10 cellular contexts compared by ENCODE assay signal in the genomic region with DNA sequence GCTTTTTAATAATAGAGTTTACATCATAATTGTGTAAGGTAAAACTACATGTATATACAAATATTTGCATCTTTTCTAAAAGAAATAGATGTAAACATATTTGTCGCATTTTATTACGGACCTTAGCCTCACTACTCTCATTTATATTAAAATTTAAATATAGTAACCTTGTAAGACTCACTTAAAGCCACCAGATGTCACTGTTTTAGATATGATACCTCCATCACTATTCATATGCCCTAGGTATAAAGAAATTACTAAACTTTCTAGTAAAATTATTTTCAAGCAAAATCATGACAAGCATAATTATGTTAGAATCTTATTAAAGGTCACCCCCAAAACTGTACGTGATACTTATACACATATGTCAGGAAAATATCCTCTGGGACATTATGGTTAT.
A peak's percentile ranks its signal among the peaks of the same experiment; 100 is the strongest.
DNase-seq lines count a peak whose midpoint lies in the region; ATAC-seq and TF ChIP-seq lines count a peak whose summit lies in the region.
"Had no signal": no experiment of that assay in that cellular context is flagged by ENCODE, and none has a peak within 500 bp of the region (broad histone marks: within the 10 kb centered on the region; RNA-seq: fewer than 3 reads in every experiment).

No MANE protein-coding gene starts in this region.

- H3K27ac Mint-ChIP-seq in WTC11 (no peak overlapping the region), neural progenitor cell (no peak overlapping the region)
- no peak overlapping the region for H3K27ac Mint-ChIP-seq in activated T-cell treated with anti-CD3 and anti-CD28 coated beads, Interleukin-2, amount 50 U/mL, for 72 hours
- H3K27ac Mint-ChIP-seq: activated CD8-positive, alpha-beta T cell treated with anti-CD3 and anti-CD28 coated beads, Interleukin-2, amount 10 ng/mL, durations not matched to agents 7 days and 5 days had no signal

- H3K27me3 ChIP-seq in GM23248 (replicated peaks; ENCODE audit: insufficient read depth) (no peaks in the 10 kb centered on the region), neural progenitor cell (no peaks in the 10 kb centered on the region)
- H3K27me3 ChIP-seq: Peyer's patch had no signal

- H3K36me3 Mint-ChIP-seq in WTC11 (no peaks in the 10 kb centered on the region), neural progenitor cell (no peaks in the 10 kb centered on the region)
- no peaks in the 10 kb centered on the region for H3K36me3 Mint-ChIP-seq in activated T-cell treated with anti-CD3 and anti-CD28 coated beads, Interleukin-2, amount 50 U/mL, for 72 hours (ENCODE audit: insufficient read depth in 2 of 2)

- H3K9me3 Mint-ChIP-seq in WTC11, result no peaks in the 10 kb centered on the region
- no peaks in the 10 kb centered on the region for H3K9me3 Mint-ChIP-seq in neural progenitor cell
- H3K9me3 Mint-ChIP-seq in activated T-cell treated with anti-CD3 and anti-CD28 coated beads, Interleukin-2, amount 50 U/mL, for 72 hours, result peaks cover 13 to 16% of the 10 kb centered on the region in 2 donors

- H3K4me1 Mint-ChIP-seq in WTC11 (peaks cover 6% of the 10 kb centered on the region), neural progenitor cell (no peaks in the 10 kb centered on the region)
- no peaks in the 10 kb centered on the region for H3K4me1 Mint-ChIP-seq in activated T-cell treated with anti-CD3 and anti-CD28 coated beads, Interleukin-2, amount 50 U/mL, for 72 hours (ENCODE audit: low read depth)

- CTCF ChIA-PET in WTC11 (lab: Charles Lee), result interaction anchor here (0.6 to 1.3 kb wide), 11 partner anchors 8 to 872 kb away, joined by 3 to 8 read pairs (median 4); no protein-coding TSS in a partner anchor

- peak; percentile 30 for DNase-seq in GM23248
- DNase-seq in NCI-H2171 (lab: John Stamatoyannopoulos, UW), result peak; percentile 3
- DNase-seq in WTC11 (ENCODE audit: low spot score), result no peak
- DNase-seq in neural progenitor cell (ENCODE audit: low spot score), result peak; percentile 4
- no peak for DNase-seq in stimulated activated CD4-positive, alpha-beta T cell treated with anti-CD3 and anti-CD28 coated beads, Interleukin-15, amount 100 ng/mL, for 24 hours
- DNase-seq in activated T-cell treated with anti-CD3 and anti-CD28 coated beads, Interleukin-2, amount 50 U/mL, for 72 hours, result no peak
- no peak for DNase-seq in G401 (ENCODE audit: low spot score)
- DNase-seq: activated CD8-positive, alpha-beta T cell treated with anti-CD3 and anti-CD28 coated beads, Interleukin-2, amount 10 ng/mL, durations not matched to agents 7 days and 5 days; left colon; Peyer's patch had no signal

- H3K27ac ChIP-seq in GM23248 (no peak overlapping the region), neural progenitor cell (no peak overlapping the region)
- H3K27ac ChIP-seq: Peyer's patch had no signal

- 37 to 47% methylated on average over 3 of the region's 3 CpGs for WGBS in GM23248 (ENCODE audit: low coverage in 1 of 2, low lambda C conversion rate in 2 of 2, missing lambda C conversion rate in 2 of 2), 2 experiments

- POLR2A ChIA-PET in WTC11 (lab: Charles Lee), result no interaction called here

- H2AFZ ChIP-seq in GM23248 (no peak overlapping the region), neural progenitor cell (replicated peaks) (no peak overlapping the region)

- H3K79me2 ChIP-seq in GM23248 (ENCODE audit: insufficient read depth) (no peaks in the 10 kb centered on the region), neural progenitor cell (ENCODE audit: low read depth) (no peaks in the 10 kb centered on the region)

- in situ Hi-C loops in GM23248 (cut with MboI), result no loop called here
- in situ Hi-C loops in G401 (cut with HindIII; ENCODE audit: low sequenced_read_pairs), result no loop called here

- no peak overlapping the region for H3K4me3 Mint-ChIP-seq in WTC11
- H3K4me3 Mint-ChIP-seq in neural progenitor cell, result no peak overlapping the region
- H3K4me3 Mint-ChIP-seq in activated T-cell treated with anti-CD3 and anti-CD28 coated beads, Interleukin-2, amount 50 U/mL, for 72 hours, result no peak overlapping the region
- H3K4me3 Mint-ChIP-seq: activated CD8-positive, alpha-beta T cell treated with anti-CD3 and anti-CD28 coated beads, Interleukin-2, amount 10 ng/mL, durations not matched to agents 7 days and 5 days had no signal

- H3K9ac ChIP-seq in GM23248, result no peak overlapping the region
- no peak overlapping the region for H3K9ac ChIP-seq in neural progenitor cell

- no peaks in the 10 kb centered on the region for H3K27me3 Mint-ChIP-seq in WTC11 (ENCODE audit: low read depth)
- no peaks in the 10 kb centered on the region for H3K27me3 Mint-ChIP-seq in neural progenitor cell (ENCODE audit: insufficient read depth, low read depth)
- no peaks in the 10 kb centered on the region for H3K27me3 Mint-ChIP-seq in activated T-cell treated with anti-CD3 and anti-CD28 coated beads, Interleukin-2, amount 50 U/mL, for 72 hours (ENCODE audit: low read depth)

- no peaks in the 10 kb centered on the region for H3K9me3 ChIP-seq in GM23248 (ENCODE audit: low read depth)
- H3K9me3 ChIP-seq in neural progenitor cell (ENCODE audit: low read depth), result no peaks in the 10 kb centered on the region
- H3K9me3 ChIP-seq: Peyer's patch had no signal

- H3K4me3 ChIP-seq in GM23248 (no peak overlapping the region), neural progenitor cell (no peak overlapping the region)
- H3K4me3 ChIP-seq: Peyer's patch had no signal

- no peaks in the 10 kb centered on the region; the same call in 1 of the 2 replicates for H3K9me2 ChIP-seq in GM23248 (ENCODE audit: insufficient read depth)

- no peaks in the 10 kb centered on the region for H3K36me3 ChIP-seq in GM23248 (ENCODE audit: low read depth)
- H3K36me3 ChIP-seq in neural progenitor cell, result no peaks in the 10 kb centered on the region
- H3K36me3 ChIP-seq: Peyer's patch had no signal

- H3F3A ChIP-seq in GM23248 (ENCODE audit: insufficient read depth), result no peaks in the 10 kb centered on the region
- H3F3A ChIP-seq in neural progenitor cell (ENCODE audit: low read depth), result no peaks in the 10 kb centered on the region

- H4K20me1 ChIP-seq in GM23248 (ENCODE audit: insufficient read depth) (no peaks in the 10 kb centered on the region), neural progenitor cell (ENCODE audit: low read depth) (no peaks in the 10 kb centered on the region)

- ATAC-seq in WTC11, result peak; percentile 46; the same call in 1 of the 2 replicates
- ATAC-seq in activated T-cell treated with anti-CD3 and anti-CD28 coated beads, Interleukin-2, amount 50 U/mL, for 72 hours (replicated peaks in 1 of 2), result no peak
- ATAC-seq: activated CD8-positive, alpha-beta T cell treated with anti-CD3 and anti-CD28 coated beads, Interleukin-2, amount 10 ng/mL, durations not matched to agents 7 days and 5 days; left colon had no signal

- H3K4me2 ChIP-seq in GM23248 (ENCODE audit: unreplicated experiment), result no peak overlapping the region
- no peak overlapping the region for H3K4me2 ChIP-seq in neural progenitor cell

- no peaks in the 10 kb centered on the region for H3K4me1 ChIP-seq in GM23248 (ENCODE audit: insufficient read depth)
- no peaks in the 10 kb centered on the region for H3K4me1 ChIP-seq in neural progenitor cell
- H3K4me1 ChIP-seq: Peyer's patch had no signal

- TF ChIP-seq CTCF in WTC11 (IDR thresholded peaks at IDR 0.05) (no peak), neural progenitor cell (IDR thresholded peaks at IDR 0.05) (peak; percentile 54)

TF ChIP-seq in WTC11, 78 proteins besides CTCF, POLR2A, EP300 and RAD21 (continues in another document):
- no peak for TF ChIP-seq MXD4 (CRISPR knock-in tag; IDR thresholded peaks at IDR 0.05; ENCODE audit: borderline replicate concordance)
- TF ChIP-seq USF2 (CRISPR knock-in tag; IDR thresholded peaks at IDR 0.05), result no peak
- TF ChIP-seq TEAD4 (CRISPR knock-in tag; IDR thresholded peaks at IDR 0.05), result no peak
- no peak for TF ChIP-seq SOX15 (CRISPR knock-in tag; IDR thresholded peaks at IDR 0.05)
- no peak for TF ChIP-seq JUN (CRISPR knock-in tag; IDR thresholded peaks at IDR 0.05)
- TF ChIP-seq HMGA2 (CRISPR knock-in tag; IDR thresholded peaks at IDR 0.05), result no peak
- TF ChIP-seq GABPB1 (CRISPR knock-in tag; IDR thresholded peaks at IDR 0.05), result no peak
- TF ChIP-seq RELA (CRISPR knock-in tag; IDR thresholded peaks at IDR 0.05; ENCODE audit: borderline replicate concordance), result no peak
- no peak for TF ChIP-seq IRF1 (CRISPR knock-in tag; IDR thresholded peaks at IDR 0.05)
- TF ChIP-seq ZMAT4 (CRISPR knock-in tag; IDR thresholded peaks at IDR 0.05), result no peak
- no peak for TF ChIP-seq KAT7 (CRISPR knock-in tag; IDR thresholded peaks at IDR 0.05; ENCODE audit: borderline replicate concordance)
- TF ChIP-seq NR1H2 (CRISPR knock-in tag; IDR thresholded peaks at IDR 0.05), result no peak
- TF ChIP-seq OVOL2 (CRISPR knock-in tag; IDR thresholded peaks at IDR 0.05; ENCODE audit: borderline replicate concordance), result no peak
- TF ChIP-seq ZNF121 (CRISPR knock-in tag; IDR thresholded peaks at IDR 0.05), result no peak
- TF ChIP-seq FOXP1 (CRISPR knock-in tag; IDR thresholded peaks at IDR 0.05; ENCODE audit: borderline replicate concordance), result no peak

Comparison
In these comparisons a context has a peak if more than half of its experiments do, and no peak if none do; other contexts are left out.
1. DNase-seq: peak in GM23248 (single experiment), NCI-H2171 (single experiment) and neural progenitor cell (single experiment); none in WTC11 (single experiment), stimulated activated CD4-positive, alpha-beta T cell treated with anti-CD3 and anti-CD28 coated beads, Interleukin-15, amount 100 ng/mL, for 24 hours (single experiment), activated T-cell treated with anti-CD3 and anti-CD28 coated beads, Interleukin-2, amount 50 U/mL, for 72 hours (0 of 2) and G401 (single experiment).